ENCODE assay signal across 1 cellular context in the genomic region with DNA sequence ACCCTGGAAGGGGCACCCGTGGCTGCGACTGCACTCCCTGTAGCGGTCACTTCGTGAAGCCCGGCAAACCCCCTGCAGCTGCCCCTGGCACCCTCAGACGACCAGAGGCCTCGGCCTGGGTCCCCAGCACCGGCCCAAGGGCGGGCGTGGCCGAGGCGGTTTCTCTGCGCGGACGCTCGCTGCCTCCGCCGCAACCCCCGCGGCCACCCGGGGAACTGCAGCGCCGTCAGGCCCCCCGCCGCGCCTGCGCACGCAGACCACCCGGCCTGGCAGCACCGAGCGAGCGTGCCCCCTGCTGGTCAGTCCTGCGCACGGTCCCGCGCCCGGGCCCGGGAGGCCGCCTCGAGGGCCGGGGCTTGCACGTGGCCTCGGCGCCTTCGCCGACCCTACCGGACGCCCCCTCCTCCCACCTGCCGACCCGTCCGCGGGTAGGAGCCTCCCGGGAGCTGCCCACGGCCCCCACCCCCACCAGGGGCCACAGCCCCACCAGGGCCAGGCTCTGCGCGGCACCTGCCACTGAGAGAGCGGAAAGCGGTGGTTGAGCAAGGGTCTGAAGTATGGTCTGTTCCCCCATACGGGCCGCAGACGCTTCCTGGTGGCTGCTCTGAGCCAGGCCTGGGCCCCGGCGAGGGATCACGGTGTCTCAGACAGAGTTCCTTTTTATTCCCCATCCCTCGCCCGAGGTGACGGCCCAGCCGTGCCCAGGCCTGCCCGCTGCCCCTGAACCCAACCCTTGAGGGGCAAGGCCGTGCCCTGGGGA.
TF ChIP-seq lines count a peak whose summit lies in the region.

No MANE protein-coding gene starts in this region.

TF ChIP-seq in HepG2, 621 proteins besides CTCF, POLR2A, EP300 and RAD21 (continued from another document and continues in another):
- peak; percentile 62 for TF ChIP-seq ZBTB14 (CRISPR knock-in tag; IDR thresholded peaks at IDR 0.05)
- no peak for TF ChIP-seq SIN3A (IDR thresholded peaks at IDR 0.05; ENCODE audit: borderline replicate concordance, low read depth, low read length)
- TF ChIP-seq ZNF441 (CRISPR knock-in tag; IDR thresholded peaks at IDR 0.05; ENCODE audit: borderline replicate concordance): peak; percentile 69; the same call in 1 of the 2 replicates
- TF ChIP-seq, protein P1, sequence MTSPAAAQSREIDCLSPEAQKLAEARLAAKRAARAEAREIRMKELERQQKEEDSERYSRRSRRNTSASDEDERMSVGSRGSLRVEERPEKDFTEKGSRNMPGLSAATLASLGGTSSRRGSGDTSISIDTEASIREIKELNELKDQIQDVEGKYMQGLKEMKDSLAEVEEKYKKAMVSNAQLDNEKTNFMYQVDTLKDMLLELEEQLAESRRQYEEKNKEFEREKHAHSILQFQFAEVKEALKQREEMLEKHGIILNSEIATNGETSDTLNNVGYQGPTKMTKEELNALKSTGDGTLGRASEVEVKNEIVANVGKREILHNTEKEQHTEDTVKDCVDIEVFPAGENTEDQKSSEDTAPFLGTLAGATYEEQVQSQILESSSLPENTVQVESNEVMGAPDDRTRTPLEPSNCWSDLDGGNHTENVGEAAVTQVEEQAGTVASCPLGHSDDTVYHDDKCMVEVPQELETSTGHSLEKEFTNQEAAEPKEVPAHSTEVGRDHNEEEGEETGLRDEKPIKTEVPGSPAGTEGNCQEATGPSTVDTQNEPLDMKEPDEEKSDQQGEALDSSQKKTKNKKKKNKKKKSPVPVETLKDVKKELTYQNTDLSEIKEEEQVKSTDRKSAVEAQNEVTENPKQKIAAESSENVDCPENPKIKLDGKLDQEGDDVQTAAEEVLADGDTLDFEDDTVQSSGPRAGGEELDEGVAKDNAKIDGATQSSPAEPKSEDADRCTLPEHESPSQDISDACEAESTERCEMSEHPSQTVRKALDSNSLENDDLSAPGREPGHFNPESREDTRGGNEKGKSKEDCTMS (CRISPR knock-in tag; conservative IDR thresholded peaks at IDR 0.05): no peak
- no peak for TF ChIP-seq KLF13 (CRISPR knock-in tag; IDR thresholded peaks at IDR 0.05)
- no peak for TF ChIP-seq PRDM10 (CRISPR knock-in tag; IDR thresholded peaks at IDR 0.05; ENCODE audit: low read depth)
- TF ChIP-seq ZNF780A (CRISPR knock-in tag; IDR thresholded peaks at IDR 0.05): no peak
- TF ChIP-seq ZNF546 (CRISPR knock-in tag; conservative IDR thresholded peaks at IDR 0.05): peak; percentile 89
- peak; percentile 60; the same call in 1 of the 2 replicates for TF ChIP-seq KDM3A (CRISPR knock-in tag; IDR thresholded peaks at IDR 0.05; ENCODE audit: low read depth)
- TF ChIP-seq NPAS2 (CRISPR knock-in tag; IDR thresholded peaks at IDR 0.05; ENCODE audit: borderline replicate concordance): no peak
- peak; percentile 53; the same call in 1 of the 2 replicates for TF ChIP-seq TBX2 (CRISPR knock-in tag; IDR thresholded peaks at IDR 0.05; ENCODE audit: borderline replicate concordance)
- TF ChIP-seq, protein P2, sequence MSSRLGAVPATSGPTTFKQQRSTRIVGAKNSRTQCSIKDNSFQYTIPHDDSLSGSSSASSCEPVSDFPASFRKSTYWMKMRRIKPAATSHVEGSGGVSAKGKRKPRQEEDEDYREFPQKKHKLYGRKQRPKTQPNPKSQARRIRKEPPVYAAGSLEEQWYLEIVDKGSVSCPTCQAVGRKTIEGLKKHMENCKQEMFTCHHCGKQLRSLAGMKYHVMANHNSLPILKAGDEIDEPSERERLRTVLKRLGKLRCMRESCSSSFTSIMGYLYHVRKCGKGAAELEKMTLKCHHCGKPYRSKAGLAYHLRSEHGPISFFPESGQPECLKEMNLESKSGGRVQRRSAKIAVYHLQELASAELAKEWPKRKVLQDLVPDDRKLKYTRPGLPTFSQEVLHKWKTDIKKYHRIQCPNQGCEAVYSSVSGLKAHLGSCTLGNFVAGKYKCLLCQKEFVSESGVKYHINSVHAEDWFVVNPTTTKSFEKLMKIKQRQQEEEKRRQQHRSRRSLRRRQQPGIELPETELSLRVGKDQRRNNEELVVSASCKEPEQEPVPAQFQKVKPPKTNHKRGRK (CRISPR knock-in tag; IDR thresholded peaks at IDR 0.05): no peak
- TF ChIP-seq, protein P3, sequence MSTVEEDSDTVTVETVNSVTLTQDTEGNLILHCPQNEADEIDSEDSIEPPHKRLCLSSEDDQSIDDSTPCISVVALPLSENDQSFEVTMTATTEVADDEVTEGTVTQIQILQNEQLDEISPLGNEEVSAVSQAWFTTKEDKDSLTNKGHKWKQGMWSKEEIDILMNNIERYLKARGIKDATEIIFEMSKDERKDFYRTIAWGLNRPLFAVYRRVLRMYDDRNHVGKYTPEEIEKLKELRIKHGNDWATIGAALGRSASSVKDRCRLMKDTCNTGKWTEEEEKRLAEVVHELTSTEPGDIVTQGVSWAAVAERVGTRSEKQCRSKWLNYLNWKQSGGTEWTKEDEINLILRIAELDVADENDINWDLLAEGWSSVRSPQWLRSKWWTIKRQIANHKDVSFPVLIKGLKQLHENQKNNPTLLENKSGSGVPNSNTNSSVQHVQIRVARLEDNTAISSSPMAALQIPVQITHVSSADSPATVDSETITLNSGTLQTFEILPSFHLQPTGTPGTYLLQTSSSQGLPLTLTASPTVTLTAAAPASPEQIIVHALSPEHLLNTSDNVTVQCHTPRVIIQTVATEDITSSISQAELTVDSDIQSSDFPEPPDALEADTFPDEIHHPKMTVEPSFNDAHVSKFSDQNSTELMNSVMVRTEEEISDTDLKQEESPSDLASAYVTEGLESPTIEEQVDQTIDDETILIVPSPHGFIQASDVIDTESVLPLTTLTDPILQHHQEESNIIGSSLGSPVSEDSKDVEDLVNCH (CRISPR knock-in tag; IDR thresholded peaks at IDR 0.05): peak; percentile 69; the same call in 1 of the 2 replicates
- TF ChIP-seq ZMAT5 (CRISPR knock-in tag; IDR thresholded peaks at IDR 0.05; ENCODE audit: borderline replicate concordance, low read depth): no peak
- TF ChIP-seq ZNF552 (CRISPR knock-in tag; IDR thresholded peaks at IDR 0.05; ENCODE audit: borderline replicate concordance): peak; percentile 29; the same call in 1 of the 2 replicates
- peak; percentile 88; the same call in 1 of the 2 replicates for TF ChIP-seq ZNF468 (CRISPR knock-in tag; IDR thresholded peaks at IDR 0.05)
- TF ChIP-seq ZNF333 (CRISPR knock-in tag; IDR thresholded peaks at IDR 0.05; ENCODE audit: borderline replicate concordance): no peak
- no peak for TF ChIP-seq ZMYM2 (CRISPR knock-in tag; IDR thresholded peaks at IDR 0.05)
- TF ChIP-seq, protein P4, sequence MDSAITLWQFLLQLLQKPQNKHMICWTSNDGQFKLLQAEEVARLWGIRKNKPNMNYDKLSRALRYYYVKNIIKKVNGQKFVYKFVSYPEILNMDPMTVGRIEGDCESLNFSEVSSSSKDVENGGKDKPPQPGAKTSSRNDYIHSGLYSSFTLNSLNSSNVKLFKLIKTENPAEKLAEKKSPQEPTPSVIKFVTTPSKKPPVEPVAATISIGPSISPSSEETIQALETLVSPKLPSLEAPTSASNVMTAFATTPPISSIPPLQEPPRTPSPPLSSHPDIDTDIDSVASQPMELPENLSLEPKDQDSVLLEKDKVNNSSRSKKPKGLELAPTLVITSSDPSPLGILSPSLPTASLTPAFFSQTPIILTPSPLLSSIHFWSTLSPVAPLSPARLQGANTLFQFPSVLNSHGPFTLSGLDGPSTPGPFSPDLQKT (CRISPR knock-in tag; IDR thresholded peaks at IDR 0.05; ENCODE audit: borderline replicate concordance): no peak
- TF ChIP-seq MATR3 (CRISPR knock-in tag; IDR thresholded peaks at IDR 0.05): no peak
- no peak for TF ChIP-seq ZNF234 (CRISPR knock-in tag; conservative IDR thresholded peaks at IDR 0.05)
- no peak for TF ChIP-seq GFI1 (CRISPR knock-in tag; IDR thresholded peaks at IDR 0.05; ENCODE audit: borderline replicate concordance)
- TF ChIP-seq, protein P5, sequence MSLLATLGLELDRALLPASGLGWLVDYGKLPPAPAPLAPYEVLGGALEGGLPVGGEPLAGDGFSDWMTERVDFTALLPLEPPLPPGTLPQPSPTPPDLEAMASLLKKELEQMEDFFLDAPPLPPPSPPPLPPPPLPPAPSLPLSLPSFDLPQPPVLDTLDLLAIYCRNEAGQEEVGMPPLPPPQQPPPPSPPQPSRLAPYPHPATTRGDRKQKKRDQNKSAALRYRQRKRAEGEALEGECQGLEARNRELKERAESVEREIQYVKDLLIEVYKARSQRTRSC (CRISPR knock-in tag; IDR thresholded peaks at IDR 0.05; ENCODE audit: low read depth): peak; percentile 90; the same call in 1 of the 2 replicates
- TF ChIP-seq ZSCAN31 (CRISPR knock-in tag; IDR thresholded peaks at IDR 0.05; ENCODE audit: low read depth): peak; percentile 91
- TF ChIP-seq ELF4 (CRISPR knock-in tag; IDR thresholded peaks at IDR 0.05; ENCODE audit: borderline replicate concordance): no peak
- TF ChIP-seq TFDP2 (CRISPR knock-in tag; IDR thresholded peaks at IDR 0.05): peak; percentile 92
- peak; percentile 78 for TF ChIP-seq KLF6 (CRISPR knock-in tag; IDR thresholded peaks at IDR 0.05)
- TF ChIP-seq ZNF12 (CRISPR knock-in tag; IDR thresholded peaks at IDR 0.05): no peak
- TF ChIP-seq ATRX (CRISPR knock-in tag; IDR thresholded peaks at IDR 0.05; ENCODE audit: borderline replicate concordance): no peak
- TF ChIP-seq BATF2 (CRISPR knock-in tag; IDR thresholded peaks at IDR 0.05): no peak
- TF ChIP-seq, protein P6, sequence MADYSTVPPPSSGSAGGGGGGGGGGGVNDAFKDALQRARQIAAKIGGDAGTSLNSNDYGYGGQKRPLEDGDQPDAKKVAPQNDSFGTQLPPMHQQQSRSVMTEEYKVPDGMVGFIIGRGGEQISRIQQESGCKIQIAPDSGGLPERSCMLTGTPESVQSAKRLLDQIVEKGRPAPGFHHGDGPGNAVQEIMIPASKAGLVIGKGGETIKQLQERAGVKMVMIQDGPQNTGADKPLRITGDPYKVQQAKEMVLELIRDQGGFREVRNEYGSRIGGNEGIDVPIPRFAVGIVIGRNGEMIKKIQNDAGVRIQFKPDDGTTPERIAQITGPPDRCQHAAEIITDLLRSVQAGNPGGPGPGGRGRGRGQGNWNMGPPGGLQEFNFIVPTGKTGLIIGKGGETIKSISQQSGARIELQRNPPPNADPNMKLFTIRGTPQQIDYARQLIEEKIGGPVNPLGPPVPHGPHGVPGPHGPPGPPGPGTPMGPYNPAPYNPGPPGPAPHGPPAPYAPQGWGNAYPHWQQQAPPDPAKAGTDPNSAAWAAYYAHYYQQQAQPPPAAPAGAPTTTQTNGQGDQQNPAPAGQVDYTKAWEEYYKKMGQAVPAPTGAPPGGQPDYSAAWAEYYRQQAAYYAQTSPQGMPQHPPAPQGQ (CRISPR knock-in tag; IDR thresholded peaks at IDR 0.05; ENCODE audit: borderline replicate concordance): no peak
- peak; percentile 84; the same call in 1 of the 2 replicates for TF ChIP-seq SNAPC2 (CRISPR knock-in tag; IDR thresholded peaks at IDR 0.05)
- peak; percentile 85; the same call in 1 of the 2 replicates for TF ChIP-seq BRD4 (CRISPR knock-in tag; IDR thresholded peaks at IDR 0.05)
- no peak for TF ChIP-seq FOXJ3 (CRISPR knock-in tag; IDR thresholded peaks at IDR 0.05; ENCODE audit: borderline replicate concordance)
- TF ChIP-seq ZSCAN9 (CRISPR knock-in tag; IDR thresholded peaks at IDR 0.05; ENCODE audit: borderline replicate concordance): no peak
- no peak for TF ChIP-seq TBP (CRISPR knock-in tag; IDR thresholded peaks at IDR 0.05)
- TF ChIP-seq HMG20A (CRISPR knock-in tag; IDR thresholded peaks at IDR 0.05; ENCODE audit: borderline replicate concordance): no peak
- TF ChIP-seq ZNF543 (CRISPR knock-in tag; IDR thresholded peaks at IDR 0.05): peak; percentile 85; the same call in 1 of the 2 replicates
- no peak for TF ChIP-seq ZNF382 (CRISPR knock-in tag; IDR thresholded peaks at IDR 0.05; ENCODE audit: borderline replicate concordance)
